Comparison of ENCODE assay signal across 8 cellular contexts in the genomic region with DNA sequence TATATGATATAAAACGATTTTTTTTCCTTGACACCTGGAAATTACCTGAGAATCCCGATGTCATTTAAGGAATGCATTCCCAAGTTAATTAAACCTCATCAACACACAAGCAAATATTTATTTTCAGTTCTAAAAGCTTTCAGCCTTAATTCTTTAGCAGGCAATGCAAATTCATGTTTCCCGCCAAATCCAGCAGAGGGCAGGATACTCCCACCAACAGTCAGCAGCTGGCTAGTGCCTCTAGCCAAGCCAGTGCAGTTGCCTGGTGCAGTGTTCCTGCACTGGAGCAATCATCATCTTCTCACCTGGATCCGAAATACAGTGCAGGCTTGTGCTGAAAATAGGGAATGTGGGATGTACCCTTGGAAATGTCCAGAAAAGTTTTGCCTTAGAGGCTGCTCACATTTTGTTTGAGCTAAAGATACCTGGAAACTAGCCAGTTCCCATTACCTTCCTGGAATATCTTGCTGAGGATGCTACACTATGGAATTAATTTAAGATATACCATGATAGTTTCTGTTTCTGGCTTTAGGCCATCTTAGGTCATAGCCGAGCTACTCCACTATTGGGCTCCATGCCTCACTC. TPM values are rescaled to one million over a fixed set of nuclear protein-coding genes. Genes with fewer than 3 reads are reported as not detected.
DNase-seq lines count a peak whose midpoint lies in the region; ATAC-seq and TF ChIP-seq lines count a peak whose summit lies in the region.

No MANE protein-coding gene starts in this region.

- no peak overlapping the region for H3K27ac Mint-ChIP-seq in activated CD4-positive, alpha-beta T cell treated with anti-CD3 and anti-CD28 coated beads, Interleukin-2, amount 10 ng/mL, durations not matched to agents 7 days and 5 days

- intact Hi-C loops in lower lobe of right lung (cut with DNase I), result no loop called here

- H3K9me3 Mint-ChIP-seq in activated CD4-positive, alpha-beta T cell treated with anti-CD3 and anti-CD28 coated beads, Interleukin-2, amount 10 ng/mL, durations not matched to agents 7 days and 5 days, result no peaks in the 10 kb centered on the region

- H3K9me3 ChIP-seq in lower lobe of right lung, result no peaks in the 10 kb centered on the region

- ATAC-seq in GM19035 (IDR thresholded peaks at IDR 0.05; ENCODE audit: unreplicated experiment) (peak; percentile 96), HG03135 (IDR thresholded peaks at IDR 0.05; ENCODE audit: unreplicated experiment) (peak; percentile 97), lower lobe of right lung (peak; percentile 83 to 85)

- H3K4me1 ChIP-seq in lower lobe of right lung, result no peaks in the 10 kb centered on the region

- CTCF ChIA-PET in activated CD4-positive, alpha-beta T cell treated with anti-CD3 and anti-CD28 coated beads, Interleukin-2, amount 10 ng/mL, durations not matched to agents 7 days and 5 days (lab: Charles Lee), result interaction anchor here (0.8 to 5.2 kb wide), 19 partner anchors 8 to 514 kb away, joined by 3 to 38 read pairs (median 4); no protein-coding TSS in a partner anchor

- POLR2A ChIA-PET in activated CD4-positive, alpha-beta T cell treated with anti-CD3 and anti-CD28 coated beads, Interleukin-2, amount 10 ng/mL, durations not matched to agents 7 days and 5 days (lab: Charles Lee), result no interaction called here

- H3K36me3 ChIP-seq in lower lobe of right lung, result no peaks in the 10 kb centered on the region

- peaks cover 68% of the 10 kb centered on the region for H3K4me1 Mint-ChIP-seq in activated CD4-positive, alpha-beta T cell treated with anti-CD3 and anti-CD28 coated beads, Interleukin-2, amount 10 ng/mL, durations not matched to agents 7 days and 5 days

- DNase-seq in CD1c-positive myeloid dendritic cell (ENCODE audit: extremely low spot score), result peak; percentile 65
- DNase-seq in NCI-H345 treated with DMSO at 0.1 percent for 48 hours (lab: John Stamatoyannopoulos, UW; ENCODE audit: unreplicated experiment), result peak; percentile 68
- peak; percentile 80 for DNase-seq in activated CD4-positive, alpha-beta T cell treated with anti-CD3 and anti-CD28 coated beads, Interleukin-2, amount 10 ng/mL, durations not matched to agents 7 days and 5 days
- peak; percentile 49 for DNase-seq in dedifferentiated amniotic fluid mesenchymal stem cell (ENCODE audit: extremely low spot score)
- peak; percentile 60 for DNase-seq in lower lobe of right lung
- DNase-seq in stimulated activated CD8-positive, alpha-beta memory T cell treated with anti-CD3 and anti-CD28 coated beads, Interleukin-15, amount 100 ng/mL, for 4 hours (ENCODE audit: low read depth in 2 of 2), result peak; percentile 41 to 60

- no peaks in the 10 kb centered on the region for H3K36me3 Mint-ChIP-seq in activated CD4-positive, alpha-beta T cell treated with anti-CD3 and anti-CD28 coated beads, Interleukin-2, amount 10 ng/mL, durations not matched to agents 7 days and 5 days (ENCODE audit: low read depth)

- no peaks in the 10 kb centered on the region for H3K27me3 ChIP-seq in lower lobe of right lung (ENCODE audit: low read depth)

- H3K27me3 Mint-ChIP-seq in activated CD4-positive, alpha-beta T cell treated with anti-CD3 and anti-CD28 coated beads, Interleukin-2, amount 10 ng/mL, durations not matched to agents 7 days and 5 days, result no peaks in the 10 kb centered on the region

- peak; percentile 72 for TF ChIP-seq CTCF in lower lobe of right lung (IDR thresholded peaks at IDR 0.05)

- H3K4me3 ChIP-seq in lower lobe of right lung, result no peak overlapping the region

- no peak overlapping the region for H3K4me3 Mint-ChIP-seq in activated CD4-positive, alpha-beta T cell treated with anti-CD3 and anti-CD28 coated beads, Interleukin-2, amount 10 ng/mL, durations not matched to agents 7 days and 5 days

- H3K27ac ChIP-seq in lower lobe of right lung, result no peak overlapping the region

RNA-seq across cellular contexts. Expression of a gene that starts 48.4 kb away (rescaled TPM):
- 100 to 1,000 TPM; 234 to 279 TPM for total RNA-seq in activated CD4-positive, alpha-beta T cell treated with anti-CD3 and anti-CD28 coated beads, Interleukin-2, amount 10 ng/mL, durations not matched to agents 7 days and 5 days
- 40.5 TPM for total RNA-seq in lower lobe of right lung
